Comparison of ENCODE assay signal across 8 cellular contexts in the genomic region with DNA sequence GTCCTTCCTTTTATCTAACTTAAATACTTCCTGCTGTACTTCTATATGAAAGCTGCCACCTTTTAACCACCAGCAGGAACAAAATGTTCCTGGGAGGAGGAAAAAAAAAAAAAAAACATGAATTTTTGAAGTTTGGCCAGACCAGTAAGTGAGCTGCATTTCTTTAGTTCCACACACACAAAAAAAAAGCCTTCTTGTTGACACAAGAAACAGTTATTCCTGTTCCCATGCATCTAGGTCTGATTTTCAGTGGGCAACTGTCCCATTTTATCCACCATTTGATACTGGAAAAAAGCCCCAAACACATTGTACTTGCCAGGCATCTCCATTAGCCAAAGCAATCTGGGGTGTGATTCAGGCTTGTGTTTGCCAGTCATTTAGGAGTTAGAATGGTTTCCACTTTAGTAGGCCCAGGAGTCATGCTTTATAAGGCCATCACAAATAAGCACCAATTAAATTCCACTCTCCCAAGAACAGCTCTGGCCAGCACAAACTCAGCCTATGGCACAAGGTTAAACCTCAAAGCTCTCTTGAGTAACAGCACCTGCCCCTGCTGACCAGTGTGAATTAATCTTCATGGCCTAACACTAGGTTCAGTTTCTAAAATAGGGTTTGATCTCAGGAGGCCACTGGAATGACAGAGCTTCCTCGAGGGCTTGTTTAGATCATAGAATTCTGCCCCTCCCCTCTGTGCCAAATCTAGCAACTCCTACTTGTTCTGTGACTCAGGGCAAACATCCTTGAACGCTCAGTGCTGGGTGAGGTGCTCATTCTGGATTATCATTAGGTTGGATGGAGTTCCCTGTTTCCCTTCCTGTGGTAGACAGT.
DNase-seq lines count a peak whose midpoint lies in the region; ATAC-seq lines count a peak whose summit lies in the region.

No MANE protein-coding gene starts in this region.

- H3K4me1 ChIP-seq in SJSA1 (replicated peaks) (peaks cover 22% of the 10 kb centered on the region), skeletal muscle tissue (ENCODE audit: control insufficient read depth in 3 of 3, insufficient read depth in 3 of 3, low read length in 3 of 3) (peaks cover 26 to 32% (median 29%) of the 10 kb centered on the region in 3 donors)

- peaks cover 17% of the 10 kb centered on the region for H3K27me3 Mint-ChIP-seq in activated CD4-positive, alpha-beta T cell treated with anti-CD3 and anti-CD28 coated beads, Interleukin-2, amount 10 ng/mL, durations not matched to agents 7 days and 5 days

- H3K9me3 ChIP-seq in SJSA1 (replicated peaks) = no peaks in the 10 kb centered on the region
- H3K9me3 ChIP-seq in skeletal muscle tissue (ENCODE audit: control insufficient read depth in 3 of 3, low read length in 3 of 3) = no peaks in the 10 kb centered on the region

- ATAC-seq in GM21717 (IDR thresholded peaks at IDR 0.05; ENCODE audit: unreplicated experiment) (no peak), GM21390 (IDR thresholded peaks at IDR 0.05; ENCODE audit: unreplicated experiment) (no peak), HG03045 (IDR thresholded peaks at IDR 0.05; ENCODE audit: unreplicated experiment) (no peak)

- H3K4me1 Mint-ChIP-seq in activated CD4-positive, alpha-beta T cell treated with anti-CD3 and anti-CD28 coated beads, Interleukin-2, amount 10 ng/mL, durations not matched to agents 7 days and 5 days = peaks cover 3% of the 10 kb centered on the region

- peak overlapping the region; percentile 46 to 73 (median 72) for H3K9ac ChIP-seq in skeletal muscle tissue (ENCODE audit: low read depth in 1 of 3, low read length in 3 of 3)

- DNase-seq in GOT3 (lab: John Stamatoyannopoulos, UW) (peak; percentile 46), SJSA1 (ENCODE audit: low read depth in 1 of 2, low spot score in 2 of 2) (peak; percentile 57), glomerular endothelial cell (ENCODE audit: extremely low read depth, low read depth, low spot score) (peak; percentile 66)
- DNase-seq in activated CD4-positive, alpha-beta T cell treated with anti-CD3 and anti-CD28 coated beads, Interleukin-2, amount 10 ng/mL, durations not matched to agents 7 days and 5 days = no peak

- H3K36me3 ChIP-seq in SJSA1 = no peaks in the 10 kb centered on the region
- no peaks in the 10 kb centered on the region for H3K36me3 ChIP-seq in skeletal muscle tissue (ENCODE audit: control insufficient read depth in 3 of 3, insufficient read depth in 3 of 3, low read length in 3 of 3)

- no peak overlapping the region for H3K4me3 Mint-ChIP-seq in activated CD4-positive, alpha-beta T cell treated with anti-CD3 and anti-CD28 coated beads, Interleukin-2, amount 10 ng/mL, durations not matched to agents 7 days and 5 days

- no peaks in the 10 kb centered on the region for H3K27me3 ChIP-seq in SJSA1 (replicated peaks)
- H3K27me3 ChIP-seq in skeletal muscle tissue (ENCODE audit: control insufficient read depth in 3 of 3, insufficient read depth in 3 of 3, low read length in 3 of 3) = no peaks in the 10 kb centered on the region

- no peak overlapping the region for H3K27ac Mint-ChIP-seq in activated CD4-positive, alpha-beta T cell treated with anti-CD3 and anti-CD28 coated beads, Interleukin-2, amount 10 ng/mL, durations not matched to agents 7 days and 5 days

- H3K9me3 Mint-ChIP-seq in activated CD4-positive, alpha-beta T cell treated with anti-CD3 and anti-CD28 coated beads, Interleukin-2, amount 10 ng/mL, durations not matched to agents 7 days and 5 days = no peaks in the 10 kb centered on the region

- POLR2A ChIA-PET in activated CD4-positive, alpha-beta T cell treated with anti-CD3 and anti-CD28 coated beads, Interleukin-2, amount 10 ng/mL, durations not matched to agents 7 days and 5 days (lab: Charles Lee) = no interaction called here

- CTCF ChIA-PET in activated CD4-positive, alpha-beta T cell treated with anti-CD3 and anti-CD28 coated beads, Interleukin-2, amount 10 ng/mL, durations not matched to agents 7 days and 5 days (lab: Charles Lee) = interaction anchor here (0.7 kb wide), 1 partner anchor 337 kb away, joined by 3 read pairs; no protein-coding TSS in a partner anchor

- H3K4me3 ChIP-seq in SJSA1 (no peak overlapping the region), skeletal muscle tissue (ENCODE audit: low read length in 3 of 3) (no peak overlapping the region)

- no peaks in the 10 kb centered on the region for H3K36me3 Mint-ChIP-seq in activated CD4-positive, alpha-beta T cell treated with anti-CD3 and anti-CD28 coated beads, Interleukin-2, amount 10 ng/mL, durations not matched to agents 7 days and 5 days (ENCODE audit: low read depth)

- no peak overlapping the region; the same call in 1 of the 2 replicates for H3K27ac ChIP-seq in SJSA1
- H3K27ac ChIP-seq in skeletal muscle tissue (ENCODE audit: low read depth, low read length) = peak overlapping the region; percentile 97
